ENCODE assay signal across 23 cellular contexts in the genomic region with DNA sequence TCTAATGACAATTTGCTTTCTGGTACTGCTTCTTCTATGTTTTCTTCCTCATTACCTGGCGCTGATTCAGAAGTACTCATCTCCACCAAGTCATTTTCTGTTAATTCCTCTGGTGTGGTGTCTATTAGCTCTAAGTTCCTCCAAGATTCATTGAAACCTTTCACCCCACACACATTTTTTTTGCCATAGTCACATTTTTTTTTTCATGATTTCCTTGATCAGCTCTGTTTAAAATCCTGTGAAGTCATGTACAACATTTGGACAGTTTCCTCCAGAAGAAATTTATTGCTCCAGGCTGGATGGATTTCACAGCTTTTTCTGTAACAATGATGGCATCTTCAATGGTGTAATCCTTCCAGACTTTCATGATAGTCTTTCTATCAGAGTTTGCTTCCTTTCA.
DNase-seq lines count a peak whose midpoint lies in the region; ATAC-seq, FAIRE-seq and TF ChIP-seq lines count a peak whose summit lies in the region.
"Had no signal": no experiment of that assay in that cellular context is flagged by ENCODE, and none has a peak within 500 bp of the region (broad histone marks: within the 10 kb centered on the region; RNA-seq: fewer than 3 reads in every experiment).

No MANE protein-coding gene starts in this region.

- peak; percentile 88 for DNase-seq in AG10803 (ENCODE audit: low read depth)
- DNase-seq in GM19239 (ENCODE audit: insufficient read length, low spot score) = no peak
- DNase-seq in epithelial cell of esophagus (ENCODE audit: low read depth) = peak; percentile 1
- peak; percentile 27 for DNase-seq in left kidney (ENCODE audit: low read depth, low spot score)
- no peak for DNase-seq in progenitor cell of endocrine pancreas (ENCODE audit: low spot score, unreplicated experiment)
- DNase-seq in SW 1271 (lab: John Stamatoyannopoulos, UW) = no peak
- DNase-seq in activated CD8-positive, alpha-beta T cell treated with anti-CD3 and anti-CD28 coated beads for 36 hours = no peak
- DNase-seq: AML-193, DMS79 treated with DMSO at 0.1 percent for 48 hours, MG63, NCI-H1048, NCI-H1436, NCI-H1930, NCI-H226, NCI-H524 treated with DMSO at 0.1 percent for 48 hours, PC-9, SJCRH30 had no signal

- no peaks in the 10 kb centered on the region for H3K4me1 Mint-ChIP-seq in progenitor cell of endocrine pancreas (ENCODE audit: low read depth)
- no peaks in the 10 kb centered on the region for H3K4me1 Mint-ChIP-seq in activated CD8-positive, alpha-beta T cell treated with anti-CD3 and anti-CD28 coated beads for 36 hours (ENCODE audit: low read depth)
- H3K4me1 Mint-ChIP-seq: CD14-positive monocyte had no signal

- intact Hi-C loops in activated CD8-positive, alpha-beta T cell treated with anti-CD3 and anti-CD28 coated beads for 36 hours (cut with micrococcal nuclease) = no loop called here

- H3K4me3 ChIP-seq in AG10803 (ENCODE audit: low read length) = no peak overlapping the region
- H3K4me3 ChIP-seq in epithelial cell of esophagus (ENCODE audit: low read length) = no peak overlapping the region
- H3K4me3 ChIP-seq: GM12878, MG63, PC-9, SJCRH30 had no signal

- TF ChIP-seq CTCF in AG10803 (conservative IDR thresholded peaks at IDR 0.05; ENCODE audit: low read length) = no peak
- no peak for TF ChIP-seq CTCF in epithelial cell of esophagus (IDR thresholded peaks at IDR 0.05; ENCODE audit: insufficient read depth, low read depth, low read length, missing control alignments)
- TF ChIP-seq CTCF in progenitor cell of endocrine pancreas (IDR thresholded peaks at IDR 0.05; ENCODE audit: unreplicated experiment) = no peak
- no peak for TF ChIP-seq CTCF in activated CD8-positive, alpha-beta T cell treated with anti-CD3 and anti-CD28 coated beads for 36 hours (IDR thresholded peaks at IDR 0.05)

- no peak for ATAC-seq in activated CD8-positive, alpha-beta T cell treated with anti-CD3 and anti-CD28 coated beads for 36 hours
- ATAC-seq: GM12878 had no signal

- no peak overlapping the region for H3K27ac Mint-ChIP-seq in progenitor cell of endocrine pancreas
- H3K27ac Mint-ChIP-seq in activated CD8-positive, alpha-beta T cell treated with anti-CD3 and anti-CD28 coated beads for 36 hours = no peak overlapping the region
- H3K27ac Mint-ChIP-seq: CD14-positive monocyte had no signal

- H3K4me3 Mint-ChIP-seq in progenitor cell of endocrine pancreas (ENCODE audit: low read depth) = no peak overlapping the region
- H3K4me3 Mint-ChIP-seq in activated CD8-positive, alpha-beta T cell treated with anti-CD3 and anti-CD28 coated beads for 36 hours = no peak overlapping the region
- H3K4me3 Mint-ChIP-seq: CD14-positive monocyte had no signal

- peak; percentile 26 for FAIRE-seq in GM19239 (lab: Jason Lieb, UNC)
- FAIRE-seq: A204.1, G401.6, GM12878, GM18507, H1 had no signal

- H3K27me3 Mint-ChIP-seq in progenitor cell of endocrine pancreas = no peaks in the 10 kb centered on the region
- no peaks in the 10 kb centered on the region for H3K27me3 Mint-ChIP-seq in activated CD8-positive, alpha-beta T cell treated with anti-CD3 and anti-CD28 coated beads for 36 hours

- CTCF ChIA-PET in activated CD8-positive, alpha-beta T cell treated with anti-CD3 and anti-CD28 coated beads for 36 hours (lab: Charles Lee) = no interaction called here

- H3K36me3 Mint-ChIP-seq in progenitor cell of endocrine pancreas (ENCODE audit: insufficient read depth) = no peaks in the 10 kb centered on the region
- H3K36me3 Mint-ChIP-seq in activated CD8-positive, alpha-beta T cell treated with anti-CD3 and anti-CD28 coated beads for 36 hours (ENCODE audit: low read depth) = no peaks in the 10 kb centered on the region
- H3K36me3 Mint-ChIP-seq: CD14-positive monocyte had no signal

- H3K9me3 Mint-ChIP-seq in progenitor cell of endocrine pancreas (ENCODE audit: low read depth) = peaks cover 24% of the 10 kb centered on the region
- H3K9me3 Mint-ChIP-seq in activated CD8-positive, alpha-beta T cell treated with anti-CD3 and anti-CD28 coated beads for 36 hours = peaks cover 3% of the 10 kb centered on the region

- POLR2A ChIA-PET in activated CD8-positive, alpha-beta T cell treated with anti-CD3 and anti-CD28 coated beads for 36 hours (lab: Charles Lee) = interaction anchor here (0.7 kb wide), 1 partner anchor 60 kb away, joined by 3 read pairs; no protein-coding TSS in a partner anchor

Comparison
In these comparisons a context has a peak if more than half of its experiments do, and no peak if none do; other contexts are left out.
1. DNase-seq: peak in AG10803 (single experiment), epithelial cell of esophagus (single experiment) and left kidney (single experiment); none in GM19239 (single experiment), progenitor cell of endocrine pancreas (single experiment), SW 1271 (0 of 2) and activated CD8-positive, alpha-beta T cell treated with anti-CD3 and anti-CD28 coated beads for 36 hours (single experiment).